Comparison of ENCODE assay signal across 8 cellular contexts in genomic region chr1:9724706-9725476, GRCh38.
DNase-seq lines count a peak whose midpoint lies in the region; ATAC-seq and TF ChIP-seq lines count a peak whose summit lies in the region.

No MANE protein-coding gene starts in this region.

- H3K27me3 ChIP-seq in aorta (ENCODE audit: control insufficient read depth in 1 of 2, insufficient read depth in 2 of 2, low read length in 1 of 2): no peaks in the 10 kb centered on the region

- WGBS in aorta, 2 donors: 78 to 79% methylated on average over 24 of the region's 24 CpGs

- H3K4me3 ChIP-seq in aorta (ENCODE audit: low read length in 2 of 2): no peak overlapping the region

- H3K36me3 ChIP-seq in aorta (ENCODE audit: control insufficient read depth in 1 of 2, insufficient read depth in 2 of 2, low read length in 1 of 2): peaks cover 0 to 3% of the 10 kb centered on the region in 2 donors

- H3K4me1 ChIP-seq in aorta (ENCODE audit: control insufficient read depth in 1 of 2, insufficient read depth in 2 of 2, low read length in 2 of 2): no peaks in the 10 kb centered on the region

- H3K36me3 Mint-ChIP-seq in nephron progenitor cell (ENCODE audit: low read depth): peaks cover 40% of the 10 kb centered on the region

- peak; percentile 30 for DNase-seq in DMS53 treated with DMSO at 0.1 percent for 48 hours (lab: John Stamatoyannopoulos, UW; ENCODE audit: unreplicated experiment)
- peak; percentile 60 for DNase-seq in NOMO-1 treated with DMSO at 0.1 percent for 48 hours (lab: John Stamatoyannopoulos, UW; ENCODE audit: unreplicated experiment)
- DNase-seq in activated CD8-positive, alpha-beta memory T cell treated with anti-CD3 and anti-CD28 coated beads, Interleukin-2, amount 50 U/mL, for 4 hours: peak; percentile 75
- DNase-seq in epidermal melanocyte (ENCODE audit: insufficient read length, low spot score): peak; percentile 66
- peak; percentile 63 for DNase-seq in nephron progenitor cell
- peak in 1 of 2 donors; percentile 75 for DNase-seq in aorta

- H3K4me1 Mint-ChIP-seq in nephron progenitor cell: peaks cover 14% of the 10 kb centered on the region

- peak; percentile 74 for TF ChIP-seq CTCF in nephron progenitor cell (IDR thresholded peaks at IDR 0.05)

- intact Hi-C loops in aorta (cut with DNase I): loop anchor here in 1 of 2 donors (10.0 kb wide), 1 partner anchor 140 kb away; no protein-coding TSS in a partner anchor

- H3K9me3 Mint-ChIP-seq in nephron progenitor cell: peaks cover 5% of the 10 kb centered on the region

- no peaks in the 10 kb centered on the region for H3K27me3 Mint-ChIP-seq in nephron progenitor cell (ENCODE audit: low read depth, poor library complexity)

- H3K9me3 ChIP-seq in aorta (ENCODE audit: control insufficient read depth, low read length): no peaks in the 10 kb centered on the region

- ATAC-seq in HG02798 (IDR thresholded peaks at IDR 0.05; ENCODE audit: poor library complexity, unreplicated experiment) (peak; percentile 57), aorta (ENCODE audit: low FRiP score) (peak; percentile 28), GM21528 (IDR thresholded peaks at IDR 0.05; ENCODE audit: low FRiP score, unreplicated experiment) (no peak)

- H3K27ac ChIP-seq in aorta (ENCODE audit: low read depth in 1 of 2, low read length in 2 of 2): no peak overlapping the region

- H3K27ac Mint-ChIP-seq in nephron progenitor cell: no peak overlapping the region

- no peak overlapping the region for H3K4me3 Mint-ChIP-seq in nephron progenitor cell
